ENCODE assay signal across 1 cellular context in genomic region chr12:67483871-67484554, GRCh38.
TF ChIP-seq lines count a peak whose summit lies in the region.

No MANE protein-coding gene starts in this region.

TF ChIP-seq in SK-N-SH, 30 proteins besides CTCF, POLR2A, EP300 and RAD21 (continued from another document):
- no peak for TF ChIP-seq NFIC (IDR thresholded peaks at IDR 0.05; ENCODE audit: borderline replicate concordance)
